In genomic region chr9:124042168-124042775, GRCh38 we compare ENCODE assay signal across 25 cellular contexts. TPM values are rescaled to one million over a fixed set of nuclear protein-coding genes. Genes with fewer than 3 reads are reported as not detected.
DNase-seq lines count a peak whose midpoint lies in the region; ATAC-seq and TF ChIP-seq lines count a peak whose summit lies in the region.
"Had no signal": no experiment of that assay in that cellular context is flagged by ENCODE, and none has a peak within 500 bp of the region (broad histone marks: within the 10 kb centered on the region; RNA-seq: fewer than 3 reads in every experiment).

No MANE protein-coding gene starts in this region.

- TF ChIP-seq POLR2A in spleen (IDR thresholded peaks at IDR 0.05) (no peak), thyroid gland (IDR thresholded peaks at IDR 0.05) (no peak)

- H3K36me3 ChIP-seq in spleen (no peaks in the 10 kb centered on the region), thyroid gland (no peaks in the 10 kb centered on the region)
- H3K36me3 ChIP-seq: brain microvascular endothelial cell, esophagus muscularis mucosa, lower lobe of right lung, upper lobe of left lung had no signal

- H3K27ac ChIP-seq in foreskin keratinocyte (no peak overlapping the region), spleen (no peak overlapping the region), thyroid gland (no peak overlapping the region)
- H3K27ac ChIP-seq: brain microvascular endothelial cell, esophagus muscularis mucosa, lower lobe of right lung, upper lobe of left lung had no signal

- WGBS in spleen, 5 donors = 71 to 79% (median 75%) methylated on average over 9 to 12 of the region's 12 CpGs
- WGBS in thyroid gland, 2 donors = 52 to 74% methylated on average over 8 to 12 of the region's 12 CpGs

- no peaks in the 10 kb centered on the region for H3K9me3 ChIP-seq in spleen
- no peaks in the 10 kb centered on the region for H3K9me3 ChIP-seq in thyroid gland
- H3K9me3 ChIP-seq: esophagus muscularis mucosa, lower lobe of right lung, upper lobe of left lung had no signal

- H3K4me1 ChIP-seq in foreskin keratinocyte = no peaks in the 10 kb centered on the region
- peaks cover 8 to 34% (median 25%) of the 10 kb centered on the region in 6 donors for H3K4me1 ChIP-seq in spleen
- H3K4me1 ChIP-seq in thyroid gland = peaks cover 15 to 24% of the 10 kb centered on the region in 2 donors

- intact Hi-C loops in spleen (cut with DNase I; ENCODE audit: low total_unique reads) (loop anchor here (5.0 kb wide), 1 partner anchor 500 kb away; no protein-coding TSS in a partner anchor), thyroid gland (cut with DNase I) (loop anchor here (5.0 kb wide), 1 partner anchor 500 kb away; no protein-coding TSS in a partner anchor)

- H3K4me3 ChIP-seq in spleen (no peak overlapping the region), thyroid gland (replicated peaks in 1 of 3) (no peak overlapping the region)
- H3K4me3 ChIP-seq: GM12878, lower lobe of right lung, upper lobe of left lung had no signal

- peak; percentile 28 for DNase-seq in NCI-H748 (lab: John Stamatoyannopoulos, UW; ENCODE audit: unreplicated experiment)
- no peak for DNase-seq in NCI-H748 treated with DMSO at 0.1 percent for 48 hours (lab: John Stamatoyannopoulos, UW)
- peak; percentile 33 for DNase-seq in M059J (ENCODE audit: low read depth)
- DNase-seq in foreskin keratinocyte = no peak
- DNase-seq in spleen = peak; percentile 58
- no peak for DNase-seq in DMS79 (lab: John Stamatoyannopoulos, UW)
- DNase-seq in thyroid gland = no peak
- no peak for DNase-seq in stimulated activated CD4-positive, alpha-beta T cell treated with anti-CD3 and anti-CD28 coated beads, Interleukin-4, amount 100 ng/mL, for 24 hours
- DNase-seq: ACHN; activated CD4-positive, alpha-beta memory T cell treated with anti-CD3 and anti-CD28 coated beads for 36 hours; activated gamma-delta T cell; activated naive CD8-positive, alpha-beta T cell treated with anti-CD3 and anti-CD28 coated beads, Interleukin-2, amount 50 U/mL, for 24 hours; brain microvascular endothelial cell; DMS79 treated with DMSO at 0.1 percent for 48 hours; effector memory CD4-positive, alpha-beta T cell; KG1; lower lobe of right lung; NCI-H524; RPMI8226 had no signal

- TF ChIP-seq CTCF in foreskin keratinocyte (conservative IDR thresholded peaks at IDR 0.05) = no peak
- TF ChIP-seq CTCF in spleen (IDR thresholded peaks at IDR 0.05 in 8 of 11, conservative IDR thresholded peaks at IDR 0.05 in 3 of 11) = no peak
- no peak for TF ChIP-seq CTCF in thyroid gland (IDR thresholded peaks at IDR 0.05)

- H3K27me3 ChIP-seq in foreskin keratinocyte (peaks cover 81% of the 10 kb centered on the region), spleen (replicated peaks in 1 of 7) (peaks cover 0 to 100% (median 36%) of the 10 kb centered on the region in 7 donors), thyroid gland (peaks cover 13% of the 10 kb centered on the region)

- ATAC-seq in foreskin keratinocyte = peak; percentile 10
- ATAC-seq: activated naive CD8-positive, alpha-beta T cell treated with anti-CD3 and anti-CD28 coated beads, Interleukin-2, amount 50 U/mL, for 24 hours; GM12878; HCT116 had no signal

RNA-seq across cellular contexts. Expression of gene LHX2, which starts 30.7 kb away (rescaled TPM):
- total RNA-seq in M059J (2014; rRNA removed; shearing (Covaris generic)) = 2.9 and 5.3 TPM in 2 replicates
- total RNA-seq in foreskin keratinocyte = not detected in 2 replicates
- polyA plus RNA-seq in foreskin keratinocyte = not detected in 2 replicates
- under 1 TPM in 2 of 7 donors, not detected in 5; 0.27 to 0.28 TPM for total RNA-seq in spleen
- under 1 TPM; 0.20 to 0.35 (median 0.30) TPM for polyA plus RNA-seq in spleen
- not detected for total RNA-seq in thyroid gland
- total RNA-seq: activated CD4-positive, alpha-beta memory T cell treated with anti-CD3 and anti-CD28 coated beads for 36 hours; esophagus muscularis mucosa; glomerular endothelial cell; HT-29; lower lobe of right lung; upper lobe of left lung had no signal

Comparison
In these comparisons a context has a peak if more than half of its experiments do, and no peak if none do; other contexts are left out.
1. DNase-seq: peak in NCI-H748 (single experiment), M059J (single experiment) and spleen (single experiment); none in NCI-H748 treated with DMSO at 0.1 percent for 48 hours (single experiment), foreskin keratinocyte (0 of 2), DMS79 (single experiment), thyroid gland (0 of 2) and stimulated activated CD4-positive, alpha-beta T cell treated with anti-CD3 and anti-CD28 coated beads, Interleukin-4, amount 100 ng/mL, for 24 hours (single experiment).